Comparison of ENCODE assay signal across 17 cellular contexts in the genomic region with DNA sequence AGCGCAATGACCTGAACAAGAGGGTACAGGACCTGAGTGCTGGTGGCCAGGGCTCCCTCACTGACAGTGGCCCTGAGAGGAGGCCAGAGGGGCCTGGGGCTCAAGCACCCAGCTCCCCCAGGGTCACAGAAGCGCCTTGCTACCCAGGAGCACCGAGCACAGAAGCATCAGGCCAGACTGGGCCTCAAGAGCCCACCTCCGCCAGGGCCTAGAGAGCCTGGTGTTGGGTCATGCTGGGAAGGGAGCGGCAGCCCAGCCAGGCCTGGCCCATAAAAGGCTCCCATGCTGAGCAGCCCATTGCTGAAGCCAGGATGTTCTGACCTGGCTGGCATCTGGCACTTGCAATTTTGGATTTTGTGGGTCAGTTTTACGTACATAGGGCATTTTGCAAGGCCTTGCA. TPM values are rescaled to one million over a fixed set of nuclear protein-coding genes. Genes with fewer than 3 reads are reported as not detected.
A peak's percentile ranks its signal among the peaks of the same experiment; 100 is the strongest.
DNase-seq lines count a peak whose midpoint lies in the region; ATAC-seq, FAIRE-seq and TF ChIP-seq lines count a peak whose summit lies in the region.
"Had no signal": no experiment of that assay in that cellular context is flagged by ENCODE, and none has a peak within 500 bp of the region (broad histone marks: within the 10 kb centered on the region; RNA-seq: fewer than 3 reads in every experiment).

No MANE protein-coding gene starts in this region.

- H3K27ac ChIP-seq in HEK293 (ENCODE audit: extremely low read depth, low read depth, low read length), result no peak overlapping the region
- H3K27ac ChIP-seq in K562 (ENCODE audit: extremely low read depth, low read depth, low read length), result no peak overlapping the region
- H3K27ac ChIP-seq in effector memory CD4-positive, alpha-beta T cell (ENCODE audit: insufficient read depth, low read length, poor library complexity, severe bottlenecking), result no peak overlapping the region
- H3K27ac ChIP-seq: A549 had no signal

- peak; percentile 17; the same call in 1 of the 2 replicates for TF ChIP-seq POLR2A in K562 (conservative IDR thresholded peaks at IDR 0.05)

- no peaks in the 10 kb centered on the region for H3K9me3 Mint-ChIP-seq in activated T-cell treated with anti-CD3 and anti-CD28 coated beads, Interleukin-2, amount 50 U/mL, for 24 hours

- in situ Hi-C loops in K562 (cut with MboI) (no loop called here), G401 (cut with HindIII; ENCODE audit: low sequenced_read_pairs) (no loop called here)

- DNase-seq in activated T-cell treated with anti-CD3 and anti-CD28 coated beads, Interleukin-2, amount 50 U/mL, for 24 hours, result no peak
- no peak for DNase-seq in activated T-cell treated with anti-CD3 and anti-CD28 coated beads, Interleukin-2, amount 50 U/mL, for 48 hours
- DNase-seq in K562 (ENCODE audit: extremely low read depth in 1 of 4, low spot score in 3 of 4) (no peak), inferior parietal cortex (ENCODE audit: extremely low spot score) (no peak), G401 (ENCODE audit: low spot score) (no peak)
- no peak for DNase-seq in effector memory CD4-positive, alpha-beta T cell
- DNase-seq: DMS79, GOT3, KG1, MV-4-11, NCI-H1694 treated with DMSO at 0.1 percent for 48 hours, SHP77, SK-N-SH had no signal

- TF ChIP-seq CTCF in HEK293 (tag by site-specific recombination; IDR thresholded peaks at IDR 0.05) (no peak), K562 (IDR thresholded peaks at IDR 0.05 in 2 of 3, conservative IDR thresholded peaks at IDR 0.05 in 1 of 3; ENCODE audit: insufficient read depth in 2 of 3, low read depth in 1 of 3, low read length in 3 of 3) (no peak)

- TF ChIP-seq EP300 in K562 (IDR thresholded peaks at IDR 0.05; ENCODE audit: low read length), result no peak

- H3K27ac Mint-ChIP-seq in activated T-cell treated with anti-CD3 and anti-CD28 coated beads, Interleukin-2, amount 50 U/mL, for 24 hours, result peak overlapping the region; percentile 59
- H3K27ac Mint-ChIP-seq: CD14-positive monocyte had no signal

- no TSS peak for BruUV-seq in K562 (replicated peaks; lab: Mats Ljungman, UMichigan)

- no peak for FAIRE-seq in K562 (lab: Jason Lieb, UNC)
- FAIRE-seq: A549 had no signal

- POLR2A ChIA-PET in HEK293 (lab: Yijun Ruan, JAX) (interaction anchor here (1.1 to 1.2 kb wide), 2 partner anchors 122 to 141 kb away, joined by 3 read pairs; a partner anchor contains a TSS), K562 (lab: Yijun Ruan, JAX) (interaction anchor here (0.8 to 10.8 kb wide), 6 partner anchors 10 to 87 kb away, joined by 3 to 201 read pairs (median 4); a partner anchor contains a TSS)

- peaks cover 3% of the 10 kb centered on the region for H3K9me1 ChIP-seq in K562 (ENCODE audit: control insufficient read depth, insufficient read depth, low read length)

- WGBS in K562 (ENCODE audit: insufficient coverage, low coverage, missing lambda C conversion rate), result 98% methylated on average over 6 of the region's 6 CpGs

- no peaks in the 10 kb centered on the region for H3K79me2 ChIP-seq in K562 (ENCODE audit: control insufficient read depth, insufficient read depth, low read length)

- H3K9me3 ChIP-seq in HEK293 (ENCODE audit: control insufficient read depth, insufficient read depth, low read depth, low read length), result no peaks in the 10 kb centered on the region
- H3K9me3 ChIP-seq in K562 (replicated peaks; ENCODE audit: control insufficient read depth, insufficient read depth, low read depth, low read length), result no peaks in the 10 kb centered on the region
- no peaks in the 10 kb centered on the region for H3K9me3 ChIP-seq in effector memory CD4-positive, alpha-beta T cell (ENCODE audit: control insufficient read depth, low read length)
- H3K9me3 ChIP-seq: A549, SK-N-SH had no signal

- CTCF ChIA-PET in HEK293 (lab: Yijun Ruan, JAX), result no interaction called here
- CTCF ChIA-PET in K562 (lab: Yijun Ruan, JAX; ENCODE audit: low intra/inter-chr PET ratio), result no interaction called here

- H3K36me3 ChIP-seq in HEK293 (ENCODE audit: control insufficient read depth in 2 of 2, insufficient read depth in 1 of 2, low read length in 2 of 2) (peaks cover 27 to 91% of the 10 kb centered on the region in 2 experiments), K562 (ENCODE audit: control insufficient read depth, insufficient read depth, low read length) (peaks cover 85% of the 10 kb centered on the region)
- H3K36me3 ChIP-seq in effector memory CD4-positive, alpha-beta T cell (ENCODE audit: control insufficient read depth, insufficient read depth, low read length), result peaks cover 63% of the 10 kb centered on the region

- no peak for ATAC-seq in K562
- ATAC-seq: A549 had no signal

- H3K9ac ChIP-seq in K562 (ENCODE audit: insufficient read depth in 1 of 2, low read depth in 2 of 2, low read length in 2 of 2), result peak overlapping the region in 1 of 2 experiments; percentile 38; a peak in 1 of 4 replicates
- H3K9ac ChIP-seq: SK-N-SH had no signal

- H3K4me1 ChIP-seq in HEK293 (ENCODE audit: control insufficient read depth, insufficient read depth, low read length) (no peaks in the 10 kb centered on the region; the same call in 1 of the 2 replicates), K562 (replicated peaks in 1 of 2; ENCODE audit: control insufficient read depth in 2 of 2, insufficient read depth in 2 of 2, low read length in 2 of 2) (peaks cover 3 to 16% of the 10 kb centered on the region in 2 experiments; a peak in 4 of 5 replicates)
- H3K4me1 ChIP-seq in effector memory CD4-positive, alpha-beta T cell (ENCODE audit: control insufficient read depth, insufficient read depth, low read length, poor library complexity, severe bottlenecking), result peaks cover 30% of the 10 kb centered on the region

- H3K4me2 ChIP-seq in K562 (ENCODE audit: insufficient read depth, low read length), result no peak overlapping the region
- H3K4me2 ChIP-seq: A549, SK-N-SH had no signal

- peaks cover 64% of the 10 kb centered on the region for H3K4me1 Mint-ChIP-seq in activated T-cell treated with anti-CD3 and anti-CD28 coated beads, Interleukin-2, amount 50 U/mL, for 24 hours (ENCODE audit: low read depth)

- peaks cover 91% of the 10 kb centered on the region for H3K36me3 Mint-ChIP-seq in activated T-cell treated with anti-CD3 and anti-CD28 coated beads, Interleukin-2, amount 50 U/mL, for 24 hours (ENCODE audit: low read depth)

- H3K4me3 Mint-ChIP-seq in activated T-cell treated with anti-CD3 and anti-CD28 coated beads, Interleukin-2, amount 50 U/mL, for 24 hours, result no peak overlapping the region
- H3K4me3 Mint-ChIP-seq: CD14-positive monocyte had no signal

- H3K27me3 ChIP-seq in K562 (ENCODE audit: control insufficient read depth in 2 of 2, insufficient read depth in 2 of 2, low read length in 2 of 2), result no peaks in the 10 kb centered on the region
- no peaks in the 10 kb centered on the region for H3K27me3 ChIP-seq in effector memory CD4-positive, alpha-beta T cell (replicated peaks; ENCODE audit: control insufficient read depth, insufficient read depth, low read length, poor library complexity, severe bottlenecking)

- no peak for TF ChIP-seq RAD21 in K562 (CRISPR knock-in tag; conservative IDR thresholded peaks at IDR 0.05 in 1 of 2, IDR thresholded peaks at IDR 0.05 in 1 of 2)

- H4K20me1 ChIP-seq in K562 (replicated peaks; ENCODE audit: control insufficient read depth, insufficient read depth, low read length), result no peaks in the 10 kb centered on the region; the same call in none of the 2 replicates

- no peak overlapping the region for H3K4me3 ChIP-seq in HEK293 (ENCODE audit: low read depth, low read length)
- no peak overlapping the region for H3K4me3 ChIP-seq in K562
- H3K4me3 ChIP-seq in effector memory CD4-positive, alpha-beta T cell (ENCODE audit: insufficient read depth, low read depth, low read length, poor library complexity, severe bottlenecking), result no peak overlapping the region
- H3K4me3 ChIP-seq: A549 had no signal

- intact Hi-C loops in K562 (cut with micrococcal nuclease), result no loop called here

- no peak overlapping the region for H2AFZ ChIP-seq in K562 (ENCODE audit: low read depth, low read length)

- H3K27me3 Mint-ChIP-seq in activated T-cell treated with anti-CD3 and anti-CD28 coated beads, Interleukin-2, amount 50 U/mL, for 24 hours, result no peaks in the 10 kb centered on the region

RNA-seq across cellular contexts. Expression of a gene that starts 5.4 kb away (rescaled TPM):
- 11.5 and 23.4 TPM in 2 replicates for total RNA-seq in K562 (2011; cell fraction: chromatin; rRNA removed; ENCODE audit: low replicate concordance)
- total RNA-seq in K562 (2011; cell fraction: nucleolus; rRNA removed), result 20.0 and 22.0 TPM in 2 replicates
- 16.6 and 19.8 TPM in 2 replicates for total RNA-seq in K562 (2011; cell fraction: nucleoplasm; rRNA removed)
- total RNA-seq in K562 (2014; rRNA removed) (51.9 and 59.5 TPM in 2 replicates), K562 (2014; rRNA removed; fragmentation: Illumina TruSeq; extraction: Trizol) (14.3 and 17.3 TPM in 2 replicates), K562 (2015; rRNA removed; fragmentation: Illumina TruSeq; extraction: Trizol) (42.2 and 44.4 TPM in 2 replicates), K562 (2021) (48.0 and 50.6 TPM in 2 replicates)
- polyA plus RNA-seq in K562 (2011; rRNA removed) (29.3 and 29.4 TPM in 2 replicates), K562 (2014; fragmentation: Illumina TruSeq; extraction: Trizol) (31.7 and 45.4 TPM in 2 replicates), K562 (2014; fragmentation: Nextera tagmentation; extraction: Ambion mirVana) (10 to 100 TPM in 1 of 2 experiments, 1 to 10 TPM in 1; 5.7 to 14.5 TPM), K562 (2014; rRNA removed) (54.5 and 56.6 TPM in 2 replicates)
- 38.3 and 45.4 TPM in 2 replicates for polyA plus RNA-seq in K562 (2011; cell fraction: cytosol; rRNA removed)
- 22.5 and 26.4 TPM in 2 replicates for polyA plus RNA-seq in K562 (2011; cell fraction: nucleus; rRNA removed)
- 44.3 and 77.3 TPM in 2 replicates for polyA plus RNA-seq in K562 (2012)
- polyA minus RNA-seq in K562 (2011; rRNA and poly(A)+ RNA removed), result 15.4 and 16.3 TPM in 2 replicates
- polyA minus RNA-seq in K562 (2011; cell fraction: cytosol; rRNA and poly(A)+ RNA removed), result 16.2 and 17.0 TPM in 2 replicates
- 7.1 and 7.9 TPM in 2 replicates for polyA minus RNA-seq in K562 (2011; cell fraction: nucleus; rRNA and poly(A)+ RNA removed)
- 24.4 and 30.9 TPM in 2 replicates for total RNA-seq in G401 (2014; rRNA removed; shearing (Covaris generic))

RNA-seq across cellular contexts. Expression of a gene that starts 10.5 kb away (rescaled TPM):
- 18.6 and 38.8 TPM in 2 replicates for total RNA-seq in K562 (2011; cell fraction: chromatin; rRNA removed; ENCODE audit: low replicate concordance)
- 26.5 and 29.7 TPM in 2 replicates for total RNA-seq in K562 (2011; cell fraction: nucleolus; rRNA removed)
- 17.0 and 24.6 TPM in 2 replicates for total RNA-seq in K562 (2011; cell fraction: nucleoplasm; rRNA removed)
- total RNA-seq in K562 (2014; rRNA removed) (12.4 and 12.6 TPM in 2 replicates), K562 (2014; rRNA removed; fragmentation: Illumina TruSeq; extraction: Trizol) (10.6 and 11.5 TPM in 2 replicates), K562 (2015; rRNA removed; fragmentation: Illumina TruSeq; extraction: Trizol) (12.7 and 13.2 TPM in 2 replicates), K562 (2021) (6.6 and 8.1 TPM in 2 replicates)
- polyA plus RNA-seq in K562 (2011; rRNA removed) (10.6 and 10.7 TPM in 2 replicates), K562 (2014; fragmentation: Illumina TruSeq; extraction: Trizol) (14.9 and 16.5 TPM in 2 replicates), K562 (2014; fragmentation: Nextera tagmentation; extraction: Ambion mirVana) (10 to 100 TPM in 1 of 2 experiments, 1 to 10 TPM in 1; 8.4 to 10.4 TPM), K562 (2014; rRNA removed) (12.4 and 13.9 TPM in 2 replicates)
- 7.5 and 8.4 TPM in 2 replicates for polyA plus RNA-seq in K562 (2011; cell fraction: cytosol; rRNA removed)
- 11.3 and 15.9 TPM in 2 replicates for polyA plus RNA-seq in K562 (2011; cell fraction: nucleus; rRNA removed)
- 6.8 and 7.8 TPM in 2 replicates for polyA plus RNA-seq in K562 (2012)
- polyA minus RNA-seq in K562 (2011; rRNA and poly(A)+ RNA removed), result 5.3 and 6.4 TPM in 2 replicates
- 4.1 and 4.3 TPM in 2 replicates for polyA minus RNA-seq in K562 (2011; cell fraction: cytosol; rRNA and poly(A)+ RNA removed)
- polyA minus RNA-seq in K562 (2011; cell fraction: nucleus; rRNA and poly(A)+ RNA removed), result 8.9 and 14.0 TPM in 2 replicates
- total RNA-seq in G401 (2014; rRNA removed; shearing (Covaris generic)), result 3.3 and 4.0 TPM in 2 replicates

RNA-seq across cellular contexts. Expression of a gene that starts 13.9 kb away (rescaled TPM):
- total RNA-seq in K562 (2011; cell fraction: chromatin; rRNA removed; ENCODE audit: low replicate concordance), result 0.37 and 0.56 TPM in 2 replicates
- 0.26 and 0.83 TPM in 2 replicates for total RNA-seq in K562 (2011; cell fraction: nucleolus; rRNA removed)
- total RNA-seq in K562 (2011; cell fraction: nucleoplasm; rRNA removed), result 0.38 and 0.44 TPM in 2 replicates
- total RNA-seq in K562 (2014; rRNA removed) (not detected in 2 replicates), K562 (2014; rRNA removed; fragmentation: Illumina TruSeq; extraction: Trizol) (not detected in 2 replicates), K562 (2015; rRNA removed; fragmentation: Illumina TruSeq; extraction: Trizol) (not detected in 2 replicates), K562 (2021) (not detected in 2 replicates)
- polyA plus RNA-seq in K562 (2011; rRNA removed) (not detected in 2 replicates), K562 (2014; fragmentation: Illumina TruSeq; extraction: Trizol) (not detected in 2 replicates), K562 (2014; fragmentation: Nextera tagmentation; extraction: Ambion mirVana) (not detected), K562 (2014; rRNA removed) (not detected in 2 replicates)
- 0.03 TPM in 1 of 2 replicates, not detected in the other for polyA plus RNA-seq in K562 (2011; cell fraction: cytosol; rRNA removed)
- 0.08 and 0.09 TPM in 2 replicates for polyA plus RNA-seq in K562 (2011; cell fraction: nucleus; rRNA removed)
- 0.04 and 0.26 TPM in 2 replicates for polyA plus RNA-seq in K562 (2012)
- 0.11 and 0.12 TPM in 2 replicates for polyA minus RNA-seq in K562 (2011; rRNA and poly(A)+ RNA removed)
- not detected in 2 replicates for polyA minus RNA-seq in K562 (2011; cell fraction: cytosol; rRNA and poly(A)+ RNA removed)
- 0.27 and 0.78 TPM in 2 replicates for polyA minus RNA-seq in K562 (2011; cell fraction: nucleus; rRNA and poly(A)+ RNA removed)
- not detected in 2 replicates for total RNA-seq in G401 (2014; rRNA removed; shearing (Covaris generic))
- total RNA-seq: NCI-H460 had no signal
- polyA plus RNA-seq: A549, CD14-positive monocyte, SK-N-SH had no signal

RNA-seq across cellular contexts. Expression of a gene that starts 15.5 kb away (rescaled TPM):
- total RNA-seq in K562 (2011; cell fraction: chromatin; rRNA removed; ENCODE audit: low replicate concordance), result 55.3 and 89.3 TPM in 2 replicates
- 49.7 and 53.2 TPM in 2 replicates for total RNA-seq in K562 (2011; cell fraction: nucleolus; rRNA removed)
- total RNA-seq in K562 (2011; cell fraction: nucleoplasm; rRNA removed), result 72.7 and 98.9 TPM in 2 replicates
- total RNA-seq in K562 (2014; rRNA removed) (38.6 and 51.4 TPM in 2 replicates), K562 (2014; rRNA removed; fragmentation: Illumina TruSeq; extraction: Trizol) (33.0 and 33.5 TPM in 2 replicates), K562 (2015; rRNA removed; fragmentation: Illumina TruSeq; extraction: Trizol) (46.4 TPM in 2 replicates), K562 (2021) (50.2 and 54.5 TPM in 2 replicates)
- polyA plus RNA-seq in K562 (2011; rRNA removed) (39.3 and 42.9 TPM in 2 replicates), K562 (2014; fragmentation: Illumina TruSeq; extraction: Trizol) (39.4 and 40.9 TPM in 2 replicates), K562 (2014; fragmentation: Nextera tagmentation; extraction: Ambion mirVana) (10 to 100 TPM in 1 of 2 experiments, 1 to 10 TPM in 1; 9.2 to 15.2 TPM), K562 (2014; rRNA removed) (43.6 and 46.7 TPM in 2 replicates)
- polyA plus RNA-seq in K562 (2011; cell fraction: cytosol; rRNA removed), result 33.2 and 42.7 TPM in 2 replicates
- polyA plus RNA-seq in K562 (2011; cell fraction: nucleus; rRNA removed), result 124 and 140 TPM in 2 replicates
- polyA plus RNA-seq in K562 (2012), result 29.5 and 40.7 TPM in 2 replicates
- polyA minus RNA-seq in K562 (2011; rRNA and poly(A)+ RNA removed), result 30.3 and 32.5 TPM in 2 replicates
- polyA minus RNA-seq in K562 (2011; cell fraction: cytosol; rRNA and poly(A)+ RNA removed), result 19.4 and 20.2 TPM in 2 replicates
- polyA minus RNA-seq in K562 (2011; cell fraction: nucleus; rRNA and poly(A)+ RNA removed), result 13.7 and 22.8 TPM in 2 replicates
- total RNA-seq in G401 (2014; rRNA removed; shearing (Covaris generic)), result 52.9 and 72.8 TPM in 2 replicates

RNA-seq across cellular contexts. Expression of a gene that starts 27.2 kb away (rescaled TPM):
- total RNA-seq in K562 (2011; cell fraction: chromatin; rRNA removed; ENCODE audit: low replicate concordance), result 56.9 and 137 TPM in 2 replicates
- 60.9 and 62.4 TPM in 2 replicates for total RNA-seq in K562 (2011; cell fraction: nucleolus; rRNA removed)
- total RNA-seq in K562 (2011; cell fraction: nucleoplasm; rRNA removed), result 56.3 and 58.4 TPM in 2 replicates
- total RNA-seq in K562 (2014; rRNA removed), result 5.0 and 8.6 TPM in 2 replicates
- total RNA-seq in K562 (2014; rRNA removed; fragmentation: Illumina TruSeq; extraction: Trizol), result 8.3 and 8.4 TPM in 2 replicates
- 7.6 and 7.8 TPM in 2 replicates for total RNA-seq in K562 (2015; rRNA removed; fragmentation: Illumina TruSeq; extraction: Trizol)
- total RNA-seq in K562 (2021), result 12.1 and 14.1 TPM in 2 replicates
- polyA plus RNA-seq in K562 (2011; rRNA removed), result 7.7 and 9.0 TPM in 2 replicates
- polyA plus RNA-seq in K562 (2011; cell fraction: cytosol; rRNA removed), result 8.2 and 9.2 TPM in 2 replicates
- polyA plus RNA-seq in K562 (2011; cell fraction: nucleus; rRNA removed), result 47.7 and 56.1 TPM in 2 replicates
- 13.3 and 20.9 TPM in 2 replicates for polyA plus RNA-seq in K562 (2012)
- 7.2 and 7.3 TPM in 2 replicates for polyA plus RNA-seq in K562 (2014; fragmentation: Illumina TruSeq; extraction: Trizol)
- polyA plus RNA-seq in K562 (2014; fragmentation: Nextera tagmentation; extraction: Ambion mirVana), result 1 to 10 TPM; 6.2 to 6.8 TPM
- polyA plus RNA-seq in K562 (2014; rRNA removed), result 10.4 and 12.9 TPM in 2 replicates
- 13.7 and 15.3 TPM in 2 replicates for polyA minus RNA-seq in K562 (2011; rRNA and poly(A)+ RNA removed)
- 4.9 and 6.8 TPM in 2 replicates for polyA minus RNA-seq in K562 (2011; cell fraction: cytosol; rRNA and poly(A)+ RNA removed)
- 20.2 and 22.9 TPM in 2 replicates for polyA minus RNA-seq in K562 (2011; cell fraction: nucleus; rRNA and poly(A)+ RNA removed)
- total RNA-seq in G401 (2014; rRNA removed; shearing (Covaris generic)), result 11.8 and 17.0 TPM in 2 replicates
